ENCODE assay signal across 1 cellular context in genomic region chr19:7801020-7801570, GRCh38.
TF ChIP-seq lines count a peak whose summit lies in the region.

No MANE protein-coding gene starts in this region.

TF ChIP-seq in K562, 482 proteins besides CTCF, POLR2A, EP300 and RAD21 (continued from another document):
- TF ChIP-seq ATF2 (CRISPR knock-in tag; IDR thresholded peaks at IDR 0.05) (no peak), KDM4B (IDR thresholded peaks at IDR 0.05; ENCODE audit: borderline replicate concordance in 2 of 2, low read depth in 1 of 2) (no peak), MEF2A (IDR thresholded peaks at IDR 0.05; ENCODE audit: control insufficient read depth, low read depth, low read length) (no peak), SIRT6 (IDR thresholded peaks at IDR 0.05; ENCODE audit: low read depth, low read length) (no peak), RBM15 (IDR thresholded peaks at IDR 0.05; ENCODE audit: insufficient read depth, low read length) (no peak), GMEB1 (CRISPR knock-in tag; IDR thresholded peaks at IDR 0.05) (no peak), ZNF518B (CRISPR knock-in tag; IDR thresholded peaks at IDR 0.05) (no peak), PKNOX1 (IDR thresholded peaks at IDR 0.05) (no peak), ZNF124 (CRISPR knock-in tag; IDR thresholded peaks at IDR 0.05) (no peak), CREBBP (IDR thresholded peaks at IDR 0.05; ENCODE audit: low read depth, low read length) (no peak), ZC3H4 (CRISPR knock-in tag; IDR thresholded peaks at IDR 0.05; ENCODE audit: borderline replicate concordance) (no peak), HMG20A (CRISPR knock-in tag; conservative IDR thresholded peaks at IDR 0.05) (no peak), L3MBTL2 (IDR thresholded peaks at IDR 0.05) (peak; percentile 49; the same call in 1 of the 2 replicates), THRB (CRISPR knock-in tag; conservative IDR thresholded peaks at IDR 0.05) (no peak)
